Comparison of ENCODE assay signal across 1 cellular context in genomic region chr2:58045580-58046334, GRCh38.
TF ChIP-seq lines count a peak whose summit lies in the region.

No MANE protein-coding gene starts in this region.

TF ChIP-seq in K562, 482 proteins besides CTCF, POLR2A, EP300 and RAD21 (continued from another document):
- TF ChIP-seq ZBTB17 (CRISPR knock-in tag; IDR thresholded peaks at IDR 0.05): no peak
- no peak for TF ChIP-seq PBX2 (CRISPR knock-in tag; IDR thresholded peaks at IDR 0.05; ENCODE audit: low read depth)
- 0 out of 2 replicates have a peak, but pooled peaks have one; percentile 16 for TF ChIP-seq PBX2 (tag; conservative IDR thresholded peaks at IDR 0.05; ENCODE audit: low read depth)
- TF ChIP-seq ASH1L (IDR thresholded peaks at IDR 0.05; ENCODE audit: borderline replicate concordance, low read depth, partially characterized antibody): no peak
- no peak for TF ChIP-seq FIP1L1 (IDR thresholded peaks at IDR 0.05; ENCODE audit: low read depth, low read length, poor library complexity, severe bottlenecking)
- TF ChIP-seq SMARCA5 (IDR thresholded peaks at IDR 0.05): peak; percentile 45; the same call in 1 of the 2 replicates
- no peak for TF ChIP-seq ZNF263 (CRISPR knock-in tag; IDR thresholded peaks at IDR 0.05; ENCODE audit: borderline replicate concordance)
- peak in 1 of 2 experiments; percentile 23 for TF ChIP-seq E2F6 (IDR thresholded peaks at IDR 0.05; ENCODE audit: borderline replicate concordance in 1 of 2, extremely low read depth in 1 of 2, insufficient read depth in 1 of 2, insufficient read length in 1 of 2, low read depth in 1 of 2, low read length in 1 of 2, poor library complexity in 1 of 2, severe bottlenecking in 1 of 2)
- TF ChIP-seq SMARCA4 (IDR thresholded peaks at IDR 0.05): no peak
- TF ChIP-seq GATA2 (CRISPR knock-in tag; IDR thresholded peaks at IDR 0.05): no peak
- no peak for TF ChIP-seq LEF1 (IDR thresholded peaks at IDR 0.05)
- peak; percentile 41; the same call in 1 of the 2 replicates for TF ChIP-seq MGA (IDR thresholded peaks at IDR 0.05)
- no peak for TF ChIP-seq ZBTB11 (CRISPR knock-in tag; IDR thresholded peaks at IDR 0.05)
- TF ChIP-seq ZSCAN32 (CRISPR knock-in tag; IDR thresholded peaks at IDR 0.05): no peak
- TF ChIP-seq ZNF766 (CRISPR knock-in tag; conservative IDR thresholded peaks at IDR 0.05): no peak
- 0 out of 2 replicates have a peak, but pooled peaks have one; percentile 9 for TF ChIP-seq ZBTB49 (CRISPR knock-in tag; IDR thresholded peaks at IDR 0.05; ENCODE audit: borderline replicate concordance)
- TF ChIP-seq ATF2 (CRISPR knock-in tag; IDR thresholded peaks at IDR 0.05): no peak
- TF ChIP-seq ZBTB8A (IDR thresholded peaks at IDR 0.05; ENCODE audit: partially characterized antibody): no peak
- TF ChIP-seq ZNF316 (IDR thresholded peaks at IDR 0.05): peak; percentile 89
- no peak for TF ChIP-seq ZNF79 (CRISPR knock-in tag; IDR thresholded peaks at IDR 0.05; ENCODE audit: low read depth)
- TF ChIP-seq KDM1A (IDR thresholded peaks at IDR 0.05): peak; percentile 32 to 47; a peak in 1 of 4 replicates
- TF ChIP-seq MIER1 (IDR thresholded peaks at IDR 0.05; ENCODE audit: low read depth): no peak
- TF ChIP-seq CEBPG (CRISPR knock-in tag; IDR thresholded peaks at IDR 0.05): no peak
- no peak for TF ChIP-seq CEBPG (tag; conservative IDR thresholded peaks at IDR 0.05 in 1 of 2, IDR thresholded peaks at IDR 0.05 in 1 of 2)
- TF ChIP-seq MAFG (tag; conservative IDR thresholded peaks at IDR 0.05): peak; percentile 59
